ENCODE assay signal across 1 cellular context in genomic region chr3:151290673-151291072, GRCh38.
TF ChIP-seq lines count a peak whose summit lies in the region.

No MANE protein-coding gene starts in this region.

TF ChIP-seq in GM23338, 12 proteins besides CTCF, POLR2A, EP300 and RAD21 (continued from another document):
- no peak for TF ChIP-seq ZNF462 (CRISPR knock-in tag; IDR thresholded peaks at IDR 0.05)
- no peak for TF ChIP-seq POLR2AphosphoS5 (IDR thresholded peaks at IDR 0.05; ENCODE audit: low read depth)
- TF ChIP-seq CREB1 (CRISPR knock-in tag; IDR thresholded peaks at IDR 0.05; ENCODE audit: low read depth): no peak
- TF ChIP-seq EZH2 (IDR thresholded peaks at IDR 0.05; ENCODE audit: low read depth, unreplicated experiment): no peak
- no peak for TF ChIP-seq ETS1 (IDR thresholded peaks at IDR 0.05)
- TF ChIP-seq EZH2phosphoT487 (IDR thresholded peaks at IDR 0.05; ENCODE audit: unreplicated experiment): no peak
- no peak for TF ChIP-seq ZNF114 (CRISPR knock-in tag; IDR thresholded peaks at IDR 0.05)
- TF ChIP-seq STAT1 (IDR thresholded peaks at IDR 0.05; ENCODE audit: unreplicated experiment): no peak
- TF ChIP-seq ZNF331 (CRISPR knock-in tag; IDR thresholded peaks at IDR 0.05; ENCODE audit: low read depth): no peak
- TF ChIP-seq REST (IDR thresholded peaks at IDR 0.05; ENCODE audit: unreplicated experiment): no peak
- no peak for TF ChIP-seq NANOG (IDR thresholded peaks at IDR 0.05; ENCODE audit: borderline replicate concordance)
